ENCODE assay signal across 7 cellular contexts in genomic region chr5:76372320-76373054, GRCh38. TPM values are rescaled to one million over a fixed set of nuclear protein-coding genes. Genes with fewer than 3 reads are reported as not detected.
DNase-seq lines count a peak whose midpoint lies in the region; ATAC-seq, FAIRE-seq and TF ChIP-seq lines count a peak whose summit lies in the region.

No MANE protein-coding gene starts in this region.

- ATAC-seq in HG03097 (IDR thresholded peaks at IDR 0.05; ENCODE audit: low FRiP score, unreplicated experiment) = no peak

- H3K36me3 ChIP-seq in SJCRH30 = no peaks in the 10 kb centered on the region

- no peak overlapping the region for H3K27ac ChIP-seq in SJCRH30

- no peaks in the 10 kb centered on the region for H3K9me3 ChIP-seq in SJCRH30 (replicated peaks)

- DNase-seq in H54 (ENCODE audit: insufficient read length, low spot score) = peak; percentile 86
- DNase-seq in SJCRH30 = peak; percentile 26 to 47
- peak; percentile 27 for DNase-seq in fibroblast of gingiva (ENCODE audit: low read depth)
- peak; percentile 61 for DNase-seq in retinal pigment epithelial cell (ENCODE audit: low read depth)
- DNase-seq in NOMO-1 treated with DMSO at 0.1 percent for 48 hours (lab: John Stamatoyannopoulos, UW; ENCODE audit: unreplicated experiment) = no peak
- no peak for DNase-seq in NOMO-1 (lab: John Stamatoyannopoulos, UW; ENCODE audit: unreplicated experiment in 2 of 2)

- no peak for TF ChIP-seq CTCF in retinal pigment epithelial cell (conservative IDR thresholded peaks at IDR 0.05; ENCODE audit: low read depth, low read length)

- no peak for TF ChIP-seq POLR2A in H54 (IDR thresholded peaks at IDR 0.05; ENCODE audit: low read depth, low read length)

- no peak overlapping the region for H3K4me3 ChIP-seq in SJCRH30
- no peak overlapping the region for H3K4me3 ChIP-seq in retinal pigment epithelial cell (ENCODE audit: low read length)

- no peaks in the 10 kb centered on the region for H3K4me1 ChIP-seq in SJCRH30

- FAIRE-seq in H54 (lab: Jason Lieb, UNC) = no peak

- H3K27me3 ChIP-seq in SJCRH30 = no peaks in the 10 kb centered on the region

RNA-seq across cellular contexts. Expression of gene IQGAP2, which starts 30.6 kb away (rescaled TPM):
- 8.5 and 11.4 TPM in 2 replicates for total RNA-seq in SJCRH30 (2014; rRNA removed; shearing (Covaris generic))

Comparison
In these comparisons a context has a peak if more than half of its experiments do, and no peak if none do; other contexts are left out.
1. DNase-seq: peak in H54 (single experiment), SJCRH30 (2 of 2), fibroblast of gingiva (single experiment) and retinal pigment epithelial cell (single experiment); none in NOMO-1 treated with DMSO at 0.1 percent for 48 hours (single experiment) and NOMO-1 (0 of 2).